ENCODE assay signal across 13 cellular contexts in the genomic region with DNA sequence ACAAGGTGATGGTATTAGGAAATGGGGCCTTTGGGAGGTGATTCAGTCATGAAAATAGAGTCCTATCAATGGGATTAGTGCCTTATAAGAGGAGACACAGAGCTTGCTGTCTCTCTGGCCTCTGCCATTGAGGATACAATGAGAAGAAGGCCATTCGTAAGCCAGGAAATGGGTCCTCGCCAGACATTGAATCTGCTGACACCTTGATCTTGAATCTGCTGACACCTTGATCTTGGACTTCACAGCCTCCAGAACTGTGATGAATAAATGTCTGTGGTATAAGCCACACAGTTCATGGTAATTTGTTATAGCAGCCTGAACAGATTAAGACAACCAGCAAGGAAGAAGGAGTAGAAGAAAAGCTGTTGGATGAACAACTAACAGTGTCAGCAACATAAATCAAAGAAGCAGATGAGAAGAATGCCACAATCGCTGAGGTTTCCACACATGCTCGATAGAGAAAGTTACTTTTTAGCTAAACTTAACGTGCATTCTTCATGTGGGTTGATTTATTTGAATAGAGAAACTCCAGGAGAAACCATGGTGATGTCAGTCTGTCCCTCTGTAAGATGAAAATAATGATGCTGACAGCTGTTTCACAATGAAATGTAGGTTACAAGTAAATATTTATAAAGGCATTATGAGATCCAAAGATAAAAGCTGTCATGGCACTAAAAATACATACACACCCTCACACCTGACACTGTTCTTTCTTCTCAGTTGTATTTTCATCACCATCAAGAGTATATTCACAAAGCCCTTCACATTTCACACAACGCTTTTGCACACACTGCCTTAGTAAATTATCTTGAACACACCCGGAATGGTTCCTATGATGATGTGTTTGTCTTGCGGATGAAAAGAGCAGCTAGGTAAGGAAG.
"Had no signal": no experiment of that assay in that cellular context is flagged by ENCODE, and none has a peak within 500 bp of the region (broad histone marks: within the 10 kb centered on the region; RNA-seq: fewer than 3 reads in every experiment).

No MANE protein-coding gene starts in this region.

- H3K27me3 Mint-ChIP-seq: activated naive CD8-positive, alpha-beta T cell treated with anti-CD3 and anti-CD28 coated beads for 36 hours; activated T-cell treated with anti-CD3 and anti-CD28 coated beads, Interleukin-2, amount 50 U/mL, for 24 hours; naive thymus-derived CD8-positive, alpha-beta T cell had no signal

- H3K4me1 Mint-ChIP-seq: immature natural killer cell had no signal

- DNase-seq: activated CD4-positive, alpha-beta T cell treated with anti-CD3 and anti-CD28 coated beads for 48 hours; activated gamma-delta T cell treated with Interleukin-2 at 50 U/mL for 16 hours; activated naive CD8-positive, alpha-beta T cell treated with anti-CD3 and anti-CD28 coated beads for 36 hours; activated T-cell treated with anti-CD3 and anti-CD28 coated beads, Interleukin-2, amount 50 U/mL, for 24 hours; anterior cingulate cortex; dorsolateral prefrontal cortex; immature natural killer cell; naive thymus-derived CD8-positive, alpha-beta T cell; right cardiac atrium; spleen; stomach; T-helper 1 cell; WERI-Rb-1 had no signal

- ATAC-seq: naive thymus-derived CD8-positive, alpha-beta T cell; right cardiac atrium had no signal

- H3K4me3 Mint-ChIP-seq: activated naive CD8-positive, alpha-beta T cell treated with anti-CD3 and anti-CD28 coated beads for 36 hours; activated T-cell treated with anti-CD3 and anti-CD28 coated beads, Interleukin-2, amount 50 U/mL, for 24 hours; immature natural killer cell; naive thymus-derived CD8-positive, alpha-beta T cell had no signal

- H3K27ac Mint-ChIP-seq: activated naive CD8-positive, alpha-beta T cell treated with anti-CD3 and anti-CD28 coated beads for 36 hours; activated T-cell treated with anti-CD3 and anti-CD28 coated beads, Interleukin-2, amount 50 U/mL, for 24 hours; immature natural killer cell had no signal
